18 cellular contexts compared by ENCODE assay signal in genomic region chr18:9146224-9146623, GRCh38. TPM values are rescaled to one million over a fixed set of nuclear protein-coding genes. Genes with fewer than 3 reads are reported as not detected.
DNase-seq lines count a peak whose midpoint lies in the region; ATAC-seq and TF ChIP-seq lines count a peak whose summit lies in the region.
"Had no signal": no experiment of that assay in that cellular context is flagged by ENCODE, and none has a peak within 500 bp of the region (broad histone marks: within the 10 kb centered on the region; RNA-seq: fewer than 3 reads in every experiment).

No MANE protein-coding gene starts in this region.

- no peak for DNase-seq in CD4-positive, alpha-beta memory T cell
- no peak for DNase-seq in HFFc6
- DNase-seq in activated naive CD4-positive, alpha-beta T cell treated with anti-CD3 and anti-CD28 coated beads, Interleukin-2, amount 50 U/mL, for 72 hours (ENCODE audit: low spot score in 2 of 2): no peak
- no peak for DNase-seq in sigmoid colon
- no peak for DNase-seq in stimulated activated naive CD4-positive, alpha-beta T cell treated with Interleukin-2 at 50 U/mL for 16 hours (lab: John Stamatoyannopoulos, UW)
- no peak for DNase-seq in DMS153 treated with DMSO at 0.1 percent for 48 hours (lab: John Stamatoyannopoulos, UW; ENCODE audit: unreplicated experiment)
- DNase-seq in NCI-H524 treated with DMSO at 0.1 percent for 48 hours (lab: John Stamatoyannopoulos, UW): no peak
- DNase-seq: activated CD8-positive, alpha-beta memory T cell treated with anti-CD3 and anti-CD28 coated beads for 24 hours; COR-L47; glutamatergic neuron; NCI-H187 treated with DMSO at 0.1 percent for 48 hours; NCI-H82; stimulated activated CD8-positive, alpha-beta memory T cell treated with anti-CD3 and anti-CD28 coated beads, Interleukin-4, amount 100 ng/mL, for 48 hours; T1000; uterus had no signal

- H3K9me3 ChIP-seq in CD4-positive, alpha-beta memory T cell (ENCODE audit: control insufficient read depth in 1 of 2, low read length in 2 of 2): no peaks in the 10 kb centered on the region
- H3K9me3 ChIP-seq in sigmoid colon: no peaks in the 10 kb centered on the region
- H3K9me3 ChIP-seq: HAP-1, prostate gland, uterus had no signal

- peaks cover 0 to 7% of the 10 kb centered on the region in 2 donors for H3K36me3 Mint-ChIP-seq in CD4-positive, alpha-beta memory T cell
- no peaks in the 10 kb centered on the region for H3K36me3 Mint-ChIP-seq in HFFc6 (ENCODE audit: low read depth)
- peaks cover 0 to 15% of the 10 kb centered on the region in 2 donors for H3K36me3 Mint-ChIP-seq in activated naive CD4-positive, alpha-beta T cell treated with anti-CD3 and anti-CD28 coated beads, Interleukin-2, amount 50 U/mL, for 72 hours

- H3K4me3 ChIP-seq in CD4-positive, alpha-beta memory T cell (ENCODE audit: low read length in 2 of 2): no peak overlapping the region
- no peak overlapping the region for H3K4me3 ChIP-seq in sigmoid colon
- H3K4me3 ChIP-seq: HAP-1, prostate gland, uterus had no signal

- TF ChIP-seq CTCF in HFFc6 (IDR thresholded peaks at IDR 0.05) (no peak), sigmoid colon (IDR thresholded peaks at IDR 0.05) (no peak)

- no peaks in the 10 kb centered on the region for H3K36me3 ChIP-seq in CD4-positive, alpha-beta memory T cell (ENCODE audit: insufficient read depth, low read length)
- H3K36me3 ChIP-seq in sigmoid colon: no peaks in the 10 kb centered on the region
- H3K36me3 ChIP-seq: HAP-1, prostate gland, uterus had no signal

- H3K27ac Mint-ChIP-seq in CD4-positive, alpha-beta memory T cell: peak overlapping the region in 6 of 7 donors; percentile 44 to 86 (median 70)
- peak overlapping the region; percentile 49; the same call in 1 of the 2 replicates for H3K27ac Mint-ChIP-seq in HFFc6
- H3K27ac Mint-ChIP-seq in activated naive CD4-positive, alpha-beta T cell treated with anti-CD3 and anti-CD28 coated beads, Interleukin-2, amount 50 U/mL, for 72 hours: peak overlapping the region; percentile 55 to 57

- CTCF ChIA-PET in CD4-positive, alpha-beta memory T cell (lab: Charles Lee; ENCODE audit: partially characterized antibody): interaction anchor here (1.0 to 2.8 kb wide), 8 partner anchors 8 to 370 kb away, joined by 3 to 61 read pairs (median 7); partner anchors contain the start of gene NDUFV2

- H3K4me1 Mint-ChIP-seq in CD4-positive, alpha-beta memory T cell: peaks cover 57 to 87% (median 71%) of the 10 kb centered on the region in 4 donors
- H3K4me1 Mint-ChIP-seq in HFFc6 (ENCODE audit: low read depth): peaks cover 65% of the 10 kb centered on the region

- no peaks in the 10 kb centered on the region for H3K27me3 ChIP-seq in CD4-positive, alpha-beta memory T cell (ENCODE audit: insufficient read depth, low read length)
- H3K27me3 ChIP-seq in sigmoid colon: no peaks in the 10 kb centered on the region
- H3K27me3 ChIP-seq: uterus had no signal

- intact Hi-C loops in CD4-positive, alpha-beta memory T cell (cut with micrococcal nuclease): loop anchor here (5.0 kb wide), 1 partner anchor 371 kb away; no protein-coding TSS in a partner anchor
- intact Hi-C loops in sigmoid colon (cut with DNase I): loop anchor here (5.0 kb wide), 1 partner anchor 154 kb away; no protein-coding TSS in a partner anchor

- ATAC-seq in activated naive CD4-positive, alpha-beta T cell treated with anti-CD3 and anti-CD28 coated beads, Interleukin-2, amount 50 U/mL, for 72 hours: no peak
- ATAC-seq: Right ventricle myocardium inferior had no signal

- H3K27me3 Mint-ChIP-seq in CD4-positive, alpha-beta memory T cell: no peaks in the 10 kb centered on the region
- no peaks in the 10 kb centered on the region for H3K27me3 Mint-ChIP-seq in HFFc6 (ENCODE audit: insufficient read depth)

- no peak overlapping the region for H3K27ac ChIP-seq in CD4-positive, alpha-beta memory T cell (ENCODE audit: low read depth, low read length)
- H3K27ac ChIP-seq in sigmoid colon: peak overlapping the region; percentile 10 to 44 (median 40)
- H3K27ac ChIP-seq: prostate gland had no signal

- POLR2A ChIA-PET in CD4-positive, alpha-beta memory T cell (lab: Charles Lee; ENCODE audit: partially characterized antibody): interaction anchor here (0.6 to 2.8 kb wide), 8 partner anchors 9 to 72 kb away, joined by 3 to 53 read pairs (median 15); partner anchors contain the start of genes ANKRD12 and NDUFV2

- H3K4me1 ChIP-seq in CD4-positive, alpha-beta memory T cell (ENCODE audit: insufficient read depth, low read length): peaks cover 93% of the 10 kb centered on the region
- peaks cover 0 to 99% (median 78%) of the 10 kb centered on the region in 4 donors for H3K4me1 ChIP-seq in sigmoid colon
- H3K4me1 ChIP-seq: prostate gland had no signal

- no peak for TF ChIP-seq POLR2A in sigmoid colon (IDR thresholded peaks at IDR 0.05)

- peaks cover 0 to 2% (median 0%) of the 10 kb centered on the region in 8 donors for H3K9me3 Mint-ChIP-seq in CD4-positive, alpha-beta memory T cell
- no peaks in the 10 kb centered on the region for H3K9me3 Mint-ChIP-seq in HFFc6
- no peaks in the 10 kb centered on the region for H3K9me3 Mint-ChIP-seq in activated naive CD4-positive, alpha-beta T cell treated with anti-CD3 and anti-CD28 coated beads, Interleukin-2, amount 50 U/mL, for 72 hours

- 91% methylated on average over 1 of the region's 1 CpG for WGBS in sigmoid colon, 2 donors

- TF ChIP-seq EP300 in sigmoid colon (IDR thresholded peaks at IDR 0.05): no peak

- peak overlapping the region in 4 of 8 donors; percentile 5 to 51 (median 20) for H3K4me3 Mint-ChIP-seq in CD4-positive, alpha-beta memory T cell
- no peak overlapping the region for H3K4me3 Mint-ChIP-seq in HFFc6

RNA-seq across cellular contexts. Expression of gene ANKRD12, which starts 9.6 kb away (rescaled TPM):
- total RNA-seq in CD4-positive, alpha-beta memory T cell: 100 to 1,000 TPM; 262 to 280 TPM
- polyA plus RNA-seq in CD4-positive, alpha-beta memory T cell: 100 to 1,000 TPM in 1 of 2 donors, 10 to 100 TPM in 1; 10.7 to 141 TPM
- 10 to 100 TPM; 26.5 to 31.3 (median 29.8) TPM for total RNA-seq in HFFc6 (2021; fragmentation: NEBNext Ultra II Directional; extraction: Animal tissue kit (Norgen Biotek cat#: 25700))
- 10 to 100 TPM; 63.7 to 72.3 TPM for total RNA-seq in activated naive CD4-positive, alpha-beta T cell treated with anti-CD3 and anti-CD28 coated beads, Interleukin-2, amount 50 U/mL, for 72 hours
- 100 to 1,000 TPM in 2 of 4 donors, 10 to 100 TPM in 2; 88.5 to 132 (median 102) TPM for total RNA-seq in sigmoid colon
- polyA plus RNA-seq in sigmoid colon: 10 to 100 TPM in 1 of 3 donors, 1 to 10 TPM in 2; 5.1 to 11.4 (median 7.2) TPM

RNA-seq across cellular contexts. Expression of gene NDUFV2, which starts 43.7 kb away (rescaled TPM):
- total RNA-seq in CD4-positive, alpha-beta memory T cell: 100 to 1,000 TPM; 135 TPM
- 100 to 1,000 TPM; 213 to 281 TPM for polyA plus RNA-seq in CD4-positive, alpha-beta memory T cell
- 100 to 1,000 TPM; 157 to 198 (median 184) TPM for total RNA-seq in HFFc6 (2021; fragmentation: NEBNext Ultra II Directional; extraction: Animal tissue kit (Norgen Biotek cat#: 25700))
- total RNA-seq in activated naive CD4-positive, alpha-beta T cell treated with anti-CD3 and anti-CD28 coated beads, Interleukin-2, amount 50 U/mL, for 72 hours: 100 to 1,000 TPM; 311 to 402 TPM
- 100 to 1,000 TPM in 3 of 4 donors, 10 to 100 TPM in 1; 81.3 to 131 (median 115) TPM for total RNA-seq in sigmoid colon
- polyA plus RNA-seq in sigmoid colon: 100 to 1,000 TPM; 207 to 339 (median 246) TPM
